In genomic region chr4:90215286-90215685, GRCh38 we compare ENCODE assay signal across 16 cellular contexts.
DNase-seq lines count a peak whose midpoint lies in the region; ATAC-seq and TF ChIP-seq lines count a peak whose summit lies in the region.
"Had no signal": no experiment of that assay in that cellular context is flagged by ENCODE, and none has a peak within 500 bp of the region (broad histone marks: within the 10 kb centered on the region; RNA-seq: fewer than 3 reads in every experiment).

No MANE protein-coding gene starts in this region.

- H3K9me3 ChIP-seq in PC-3 (ENCODE audit: low read length) (no peaks in the 10 kb centered on the region), ovary (no peaks in the 10 kb centered on the region), MG63 (no peaks in the 10 kb centered on the region)
- H3K9me3 ChIP-seq: HAP-1, left lung, SJSA1 had no signal

- H3K4me1 ChIP-seq in PC-3 (ENCODE audit: insufficient read depth, low read length) (peaks cover 30% of the 10 kb centered on the region), ovary (ENCODE audit: insufficient read depth) (no peaks in the 10 kb centered on the region)
- H3K4me1 ChIP-seq: left lung, SJSA1 had no signal

- CTCF ChIA-PET in PC-3 (lab: Charles Lee), result no interaction called here

- H3K4me2 ChIP-seq in PC-3 (ENCODE audit: low read length), result peak overlapping the region; percentile 64

- WGBS in ovary, 3 donors, result 48 to 69% (median 52%) methylated on average over 1 of the region's 1 CpG

- DNase-seq in CD1c-positive myeloid dendritic cell (ENCODE audit: extremely low spot score), result peak; percentile 6
- DNase-seq in PC-3, result peak; percentile 74
- DNase-seq in ovary, result no peak
- no peak for DNase-seq in MG63
- no peak for DNase-seq in activated naive CD4-positive, alpha-beta T cell treated with Interleukin-2 at 50 U/mL for 16 hours
- DNase-seq: activated T-cell treated with anti-CD3 and anti-CD28 coated beads for 4 hours, DMS79, left lung, NCI-H1105, NCI-H69, WERI-Rb-1 had no signal

- no peaks in the 10 kb centered on the region for H3K79me2 ChIP-seq in PC-3 (ENCODE audit: low read length)

- TF ChIP-seq CTCF in PC-3 (conservative IDR thresholded peaks at IDR 0.05; ENCODE audit: low read depth, low read length), result no peak
- TF ChIP-seq CTCF in ovary (IDR thresholded peaks at IDR 0.05), result no peak

- H3K4me3 ChIP-seq in PC-3 (ENCODE audit: low read length) (peak overlapping the region; percentile 39; the same call in 1 of the 2 replicates), ovary (no peak overlapping the region), MG63 (no peak overlapping the region)
- H3K4me3 ChIP-seq: HAP-1, left lung, SJSA1 had no signal

- intact Hi-C loops in PC-3 (cut with micrococcal nuclease) (no loop called here), ovary (cut with DNase I) (no loop called here)

- no peak for TF ChIP-seq POLR2A in ovary (IDR thresholded peaks at IDR 0.05)

- POLR2A ChIA-PET in PC-3 (lab: Charles Lee; ENCODE audit: unreplicated experiment), result no interaction called here

- no peak overlapping the region for H2AFZ ChIP-seq in PC-3 (ENCODE audit: low read length)

- no peak for TF ChIP-seq EP300 in ovary (IDR thresholded peaks at IDR 0.05)

- H3K27me3 ChIP-seq in PC-3 (ENCODE audit: low read length) (no peaks in the 10 kb centered on the region), ovary (no peaks in the 10 kb centered on the region), MG63 (no peaks in the 10 kb centered on the region)
- H3K27me3 ChIP-seq: left lung, SJSA1 had no signal

- peak; percentile 61 for ATAC-seq in GM19463 (IDR thresholded peaks at IDR 0.05; ENCODE audit: unreplicated experiment)
- peak; percentile 62 for ATAC-seq in HG02943 (IDR thresholded peaks at IDR 0.05; ENCODE audit: low read depth, unreplicated experiment)
- ATAC-seq in PC-3, result peak; percentile 27
- no peak for ATAC-seq in HG03460 (IDR thresholded peaks at IDR 0.05; ENCODE audit: unreplicated experiment)
- ATAC-seq: left lung had no signal

- H3K36me3 ChIP-seq in PC-3 (ENCODE audit: low read depth, low read length) (no peaks in the 10 kb centered on the region), ovary (no peaks in the 10 kb centered on the region), MG63 (no peaks in the 10 kb centered on the region)
- H3K36me3 ChIP-seq: HAP-1, left lung, SJSA1, WERI-Rb-1 had no signal

- no peaks in the 10 kb centered on the region for H4K20me1 ChIP-seq in PC-3 (ENCODE audit: low read length)

- H3K27ac ChIP-seq in PC-3 (ENCODE audit: low read length) (peak overlapping the region; percentile 31), ovary (no peak overlapping the region)
- H3K27ac ChIP-seq: left lung, SJSA1, WERI-Rb-1 had no signal

- no peaks in the 10 kb centered on the region for H3F3A ChIP-seq in PC-3 (ENCODE audit: low read length, unreplicated experiment)

- H3K9me2 ChIP-seq in PC-3 (replicated peaks; ENCODE audit: low read length), result no peaks in the 10 kb centered on the region

- BruUV-seq in PC-3 (replicated peaks; lab: Mats Ljungman, UMichigan), result no TSS peak

- no peak overlapping the region for H3K9ac ChIP-seq in PC-3 (ENCODE audit: low read length)

Comparison
In these comparisons a context has a peak if more than half of its experiments do, and no peak if none do; other contexts are left out.
1. DNase-seq: peak in CD1c-positive myeloid dendritic cell (single experiment) and PC-3 (single experiment); none in ovary (0 of 5), MG63 (single experiment) and activated naive CD4-positive, alpha-beta T cell treated with Interleukin-2 at 50 U/mL for 16 hours (single experiment).